Comparison of ENCODE assay signal across 8 cellular contexts in the genomic region with DNA sequence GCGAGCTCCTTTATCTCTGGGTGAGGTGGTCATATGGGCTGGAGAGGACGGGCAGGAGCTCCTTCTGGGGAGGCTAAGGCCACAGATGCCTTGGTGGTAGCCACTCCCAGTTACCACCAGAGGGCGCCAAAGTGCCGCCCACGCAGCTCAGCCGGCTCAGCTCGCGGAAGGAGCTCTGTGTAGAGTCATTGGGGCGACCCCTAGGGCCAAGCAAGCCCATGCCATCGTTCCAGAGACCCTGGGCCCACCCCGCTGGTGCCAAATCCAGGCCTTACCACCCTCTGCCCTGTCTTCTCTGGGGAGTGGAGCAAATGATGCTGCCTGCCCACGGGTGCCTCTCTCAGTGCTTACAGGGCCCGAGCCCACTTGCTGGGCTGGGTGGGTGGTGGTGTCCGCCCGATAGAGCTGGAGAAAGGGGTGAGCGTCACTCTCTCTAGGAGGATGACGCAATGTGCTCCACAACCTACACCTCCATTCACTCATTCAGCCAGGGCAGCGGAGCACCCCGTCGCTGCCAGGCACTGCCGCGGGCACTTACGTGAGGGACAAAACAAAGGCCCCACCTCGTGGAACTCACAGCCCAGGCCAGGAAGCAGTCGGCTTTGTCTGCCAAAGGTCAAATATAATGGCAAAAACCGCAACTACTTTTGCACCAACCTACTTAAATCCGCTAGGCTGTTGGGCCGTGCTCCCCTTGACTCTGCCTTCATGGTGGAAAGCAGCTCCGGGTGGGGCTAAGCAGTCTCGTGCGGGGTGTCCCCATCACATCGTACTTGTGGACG. TPM values are rescaled to one million over a fixed set of nuclear protein-coding genes. Genes with fewer than 3 reads are reported as not detected.
A peak's percentile ranks its signal among the peaks of the same experiment; 100 is the strongest.
DNase-seq lines count a peak whose midpoint lies in the region; ATAC-seq, FAIRE-seq and TF ChIP-seq lines count a peak whose summit lies in the region.

No MANE protein-coding gene starts in this region.

- peaks cover 4% of the 10 kb centered on the region; the same call in 1 of the 2 replicates for H3K23me2 ChIP-seq in H1 (ENCODE audit: low read depth, low read length)

- no peak overlapping the region for H3K23ac ChIP-seq in H1 (ENCODE audit: insufficient read length)

- peaks cover 2% of the 10 kb centered on the region for H3K36me3 Mint-ChIP-seq in mesothelial cell of epicardium

- TF ChIP-seq EP300 in H1 (IDR thresholded peaks at IDR 0.05; ENCODE audit: borderline replicate concordance in 1 of 2, low read depth in 2 of 2, low read length in 2 of 2): no peak

- H2AFZ ChIP-seq in H1 (ENCODE audit: low read length): no peak overlapping the region

- peak overlapping the region; percentile 72 for H4K91ac ChIP-seq in H1 (replicated peaks; ENCODE audit: insufficient read length, low read length)

- H3K27me3 ChIP-seq in H1 (replicated peaks in 1 of 4; ENCODE audit: control insufficient read depth in 3 of 4, extremely low read depth in 1 of 4, insufficient read depth in 3 of 4, low read length in 3 of 4): no peaks in the 10 kb centered on the region

- no peak overlapping the region for H2AK5ac ChIP-seq in H1 (ENCODE audit: low read depth, low read length)

- 0 out of 2 replicates have a peak overlapping the region, but pooled peaks have one; percentile 48 for H2BK20ac ChIP-seq in H1 (ENCODE audit: low read length)

- no peak for TF ChIP-seq POLR2A in H1 (IDR thresholded peaks at IDR 0.05; ENCODE audit: control extremely low read depth in 1 of 2, low read depth in 2 of 2, low read length in 2 of 2)

- H2BK12ac ChIP-seq in H1 (ENCODE audit: low read depth, low read length): peak overlapping the region; percentile 68; the same call in 1 of the 2 replicates

- no peak overlapping the region for H3K14ac ChIP-seq in H1 (ENCODE audit: insufficient read length)

- peak overlapping the region; percentile 62 for H3K18ac ChIP-seq in H1 (ENCODE audit: extremely low read depth, low read length)

- H4K5ac ChIP-seq in H1 (ENCODE audit: insufficient read length, low read depth, low read length): peak overlapping the region; percentile 3

- H4K20me1 ChIP-seq in H1 (replicated peaks in 1 of 2; ENCODE audit: control insufficient read depth in 1 of 2, insufficient read depth in 2 of 2, low read length in 2 of 2): peaks cover 0 to 4% of the 10 kb centered on the region in 2 experiments

- H4K8ac ChIP-seq in H1 (ENCODE audit: extremely low read depth, insufficient read depth, low read length): peak overlapping the region; percentile 62; the same call in 1 of the 2 replicates

- H3K56ac ChIP-seq in H1 (replicated peaks; ENCODE audit: insufficient read length, low read depth, low read length): no peak overlapping the region

- H3K9me3 Mint-ChIP-seq in mesothelial cell of epicardium: no peaks in the 10 kb centered on the region

- peaks cover 21% of the 10 kb centered on the region for H3K27me3 Mint-ChIP-seq in mesothelial cell of epicardium (ENCODE audit: low read depth)

- CTCF ChIA-PET in H1 (lab: Charles Lee; ENCODE audit: partially characterized antibody): interaction anchor here (0.6 to 35.1 kb wide), 101 partner anchors 8 to 640 kb away, joined by 3 to 859 read pairs (median 5); partner anchors contain the start of genes FGFR4 and HK3

- H3K9ac ChIP-seq in H1 (replicated peaks in 1 of 4; ENCODE audit: extremely low read depth in 1 of 4, low read depth in 3 of 4, low read length in 3 of 4): no peak overlapping the region

- no peak overlapping the region for H3K4me3 Mint-ChIP-seq in mesothelial cell of epicardium

- H2BK5ac ChIP-seq in H1 (ENCODE audit: low read depth, low read length): peak overlapping the region; percentile 74; the same call in 1 of the 2 replicates

- H3K27ac Mint-ChIP-seq in mesothelial cell of epicardium: no peak overlapping the region

- DNase-seq in AG08395 (ENCODE audit: low spot score): peak; percentile 91
- DNase-seq in NOMO-1 (lab: John Stamatoyannopoulos, UW; ENCODE audit: unreplicated experiment in 2 of 2): peak; percentile 43 to 65
- peak; percentile 56 to 57 for DNase-seq in activated CD8-positive, alpha-beta memory T cell treated with anti-CD3 and anti-CD28 coated beads for 4 hours (ENCODE audit: low read depth in 2 of 2)
- peak; percentile 80 to 89 for DNase-seq in H1 (ENCODE audit: low read depth in 1 of 2, low spot score in 2 of 2)
- peak; percentile 64 to 81 for DNase-seq in mesothelial cell of epicardium (ENCODE audit: low spot score in 2 of 2, unreplicated experiment in 2 of 2)
- peak; percentile 69 for DNase-seq in stimulated activated CD8-positive, alpha-beta memory T cell treated with anti-CD3 and anti-CD28 coated beads, Interleukin-4, amount 100 ng/mL, for 24 hours (ENCODE audit: low read depth)

- no peaks in the 10 kb centered on the region for H3K9me3 ChIP-seq in H1 (ENCODE audit: insufficient read depth in 2 of 2, low read depth in 1 of 2, low read length in 1 of 2)

- no peak overlapping the region for H3K4me3 ChIP-seq in H1 (ENCODE audit: extremely low read depth in 1 of 4, insufficient read depth in 2 of 4, low read depth in 3 of 4, low read length in 4 of 4)

- H3K36me3 ChIP-seq in H1 (ENCODE audit: control insufficient read depth in 2 of 4, insufficient read depth in 4 of 4, low read length in 3 of 4): no peaks in the 10 kb centered on the region; a peak in 1 of 8 replicates

- TF ChIP-seq CTCF in H1 (IDR thresholded peaks at IDR 0.05; ENCODE audit: control extremely low read depth in 1 of 3, insufficient read depth in 1 of 3, low read depth in 1 of 3, low read length in 3 of 3) (peak in 2 of 3 experiments; percentile 98 to 99; a peak in 3 of 4 replicates), mesothelial cell of epicardium (IDR thresholded peaks at IDR 0.05; ENCODE audit: unreplicated experiment) (peak; percentile 97)

- H3K79me2 ChIP-seq in H1 (ENCODE audit: control insufficient read depth in 1 of 2, insufficient read depth in 2 of 2, low read length in 2 of 2): no peaks in the 10 kb centered on the region

- POLR2A ChIA-PET in H1 (lab: Charles Lee; ENCODE audit: partially characterized antibody): interaction anchor here (0.7 to 2.1 kb wide), 10 partner anchors 8 to 237 kb away, joined by 3 to 9 read pairs (median 4); no protein-coding TSS in a partner anchor

- H2BK15ac ChIP-seq in H1 (ENCODE audit: low read length): peak overlapping the region; percentile 97; the same call in 1 of the 2 replicates

- peak; percentile 100 for TF ChIP-seq RAD21 in H1 (IDR thresholded peaks at IDR 0.05 in 1 of 2, conservative IDR thresholded peaks at IDR 0.05 in 1 of 2; ENCODE audit: low read depth in 2 of 2, low read length in 2 of 2)

- no peak overlapping the region for H3K27ac ChIP-seq in H1 (ENCODE audit: low read depth, low read length)

- ATAC-seq in GM18511 (IDR thresholded peaks at IDR 0.05; ENCODE audit: unreplicated experiment) (peak; percentile 71), HG03457 (IDR thresholded peaks at IDR 0.05; ENCODE audit: unreplicated experiment) (peak; percentile 54)

- no peaks in the 10 kb centered on the region for H3K79me1 ChIP-seq in H1 (ENCODE audit: low read depth, low read length)

- peak; percentile 88 for FAIRE-seq in H1 (lab: Jason Lieb, UNC)

- no peak overlapping the region for H3K4me2 ChIP-seq in H1 (ENCODE audit: insufficient read depth in 1 of 2, low read depth in 2 of 2, low read length in 2 of 2)

- H3K4me1 Mint-ChIP-seq in mesothelial cell of epicardium: no peaks in the 10 kb centered on the region

- peaks cover 0 to 12% (median 8%) of the 10 kb centered on the region in 4 experiments; a peak in 6 of 7 replicates for H3K4me1 ChIP-seq in H1 (replicated peaks in 1 of 4; ENCODE audit: control insufficient read depth in 3 of 4, insufficient read depth in 4 of 4, low read length in 3 of 4)

- 62% methylated on average over 33 of the region's 33 CpGs; no CpG with 5 or more reads in 1 of the 2 experiments for WGBS in H1 (ENCODE audit: extremely low coverage in 1 of 2, insufficient coverage in 1 of 2, insufficient read length in 1 of 2, insufficient replicate concordance in 2 of 2, low coverage in 1 of 2, low lambda C conversion rate in 2 of 2, missing lambda C conversion rate in 1 of 2), 2 experiments

- peak overlapping the region; percentile 13 for H3K4ac ChIP-seq in H1 (replicated peaks; ENCODE audit: insufficient read length, low read depth, low read length)

- no peak overlapping the region for H2BK120ac ChIP-seq in H1 (replicated peaks; ENCODE audit: low read depth, low read length)

RNA-seq across cellular contexts. Expression of gene TSPAN17, which starts 13.8 kb away (rescaled TPM):
- 53.7 and 54.7 TPM in 2 replicates for total RNA-seq in H1 (2021; fragmentation: NEBNext Ultra II Directional; extraction: Animal tissue kit (Norgen Biotek cat#: 25700))
- polyA plus RNA-seq in H1 (2011; rRNA removed): 41.5 and 54.8 TPM in 2 replicates
- polyA plus RNA-seq in H1 (2011; cell fraction: cytosol; rRNA removed): 55.9 TPM
- 75.9 TPM for polyA plus RNA-seq in H1 (2011; cell fraction: nucleus; rRNA removed)
- polyA plus RNA-seq in H1 (2012, experiment 1 of 2): 34.3 to 51.2 TPM (median 49.7 TPM) in 4 replicates
- polyA plus RNA-seq in H1 (2012, experiment 2 of 2): 65.9 TPM
- 29.8 TPM for polyA plus RNA-seq in H1 (2013, experiment 1 of 2)
- polyA plus RNA-seq in H1 (2013, experiment 2 of 2): 33.1 TPM
- polyA minus RNA-seq in H1 (2011; rRNA and poly(A)+ RNA removed): 50.7 and 74.4 TPM in 2 replicates
- 32.1 TPM for polyA minus RNA-seq in H1 (2011; cell fraction: cytosol; rRNA and poly(A)+ RNA removed)
- 29.1 TPM for polyA minus RNA-seq in H1 (2011; cell fraction: nucleus; rRNA and poly(A)+ RNA removed)
- total RNA-seq in mesothelial cell of epicardium: 47.3 to 51.1 TPM (median 47.3 TPM) in 3 replicates

RNA-seq across cellular contexts. Expression of gene EIF4E1B, which starts 30.6 kb away (rescaled TPM):
- total RNA-seq in H1 (2021; fragmentation: NEBNext Ultra II Directional; extraction: Animal tissue kit (Norgen Biotek cat#: 25700)): 0.63 and 0.97 TPM in 2 replicates
- polyA plus RNA-seq in H1 (2011; rRNA removed): 1.3 and 1.9 TPM in 2 replicates
- polyA plus RNA-seq in H1 (2011; cell fraction: cytosol; rRNA removed): 3.3 TPM
- polyA plus RNA-seq in H1 (2011; cell fraction: nucleus; rRNA removed): 4.1 TPM
- 2.1 to 3.5 TPM (median 2.7 TPM) in 4 replicates for polyA plus RNA-seq in H1 (2012, experiment 1 of 2)
- 1.1 TPM for polyA plus RNA-seq in H1 (2012, experiment 2 of 2)
- 0.53 TPM for polyA plus RNA-seq in H1 (2013, experiment 1 of 2)
- polyA plus RNA-seq in H1 (2013, experiment 2 of 2): 0.77 TPM
- 0.54 and 0.80 TPM in 2 replicates for polyA minus RNA-seq in H1 (2011; rRNA and poly(A)+ RNA removed)
- polyA minus RNA-seq in H1 (2011; cell fraction: cytosol; rRNA and poly(A)+ RNA removed): not detected
- polyA minus RNA-seq in H1 (2011; cell fraction: nucleus; rRNA and poly(A)+ RNA removed): 1.00 TPM
- total RNA-seq in mesothelial cell of epicardium: not detected in 3 replicates

RNA-seq across cellular contexts. Expression of gene SNCB, which starts 30.7 kb away (rescaled TPM):
- total RNA-seq in H1 (2021; fragmentation: NEBNext Ultra II Directional; extraction: Animal tissue kit (Norgen Biotek cat#: 25700)): 5.9 and 6.9 TPM in 2 replicates
- polyA plus RNA-seq in H1 (2011; rRNA removed): 4.2 and 8.9 TPM in 2 replicates
- 5.6 TPM for polyA plus RNA-seq in H1 (2011; cell fraction: cytosol; rRNA removed)
- polyA plus RNA-seq in H1 (2011; cell fraction: nucleus; rRNA removed): 4.7 TPM
- polyA plus RNA-seq in H1 (2012, experiment 1 of 2): 4.3 to 7.8 TPM (median 6.9 TPM) in 4 replicates
- 8.0 TPM for polyA plus RNA-seq in H1 (2012, experiment 2 of 2)
- polyA plus RNA-seq in H1 (2013, experiment 1 of 2): 6.2 TPM
- polyA plus RNA-seq in H1 (2013, experiment 2 of 2): 5.8 TPM
- 0.41 and 0.54 TPM in 2 replicates for polyA minus RNA-seq in H1 (2011; rRNA and poly(A)+ RNA removed)
- 3.1 TPM for polyA minus RNA-seq in H1 (2011; cell fraction: cytosol; rRNA and poly(A)+ RNA removed)
- polyA minus RNA-seq in H1 (2011; cell fraction: nucleus; rRNA and poly(A)+ RNA removed): 2.5 TPM
- not detected in 3 replicates for total RNA-seq in mesothelial cell of epicardium

RNA-seq across cellular contexts. Expression of gene GPRIN1, which starts 51.1 kb away (rescaled TPM):
- 12.0 and 12.8 TPM in 2 replicates for total RNA-seq in H1 (2021; fragmentation: NEBNext Ultra II Directional; extraction: Animal tissue kit (Norgen Biotek cat#: 25700))
- polyA plus RNA-seq in H1 (2011; rRNA removed): 3.3 TPM in 2 replicates
- 3.3 TPM for polyA plus RNA-seq in H1 (2011; cell fraction: cytosol; rRNA removed)
- 4.2 TPM for polyA plus RNA-seq in H1 (2011; cell fraction: nucleus; rRNA removed)
- 7.7 to 10.1 TPM (median 8.3 TPM) in 4 replicates for polyA plus RNA-seq in H1 (2012, experiment 1 of 2)
- polyA plus RNA-seq in H1 (2012, experiment 2 of 2): 9.6 TPM
- polyA plus RNA-seq in H1 (2013, experiment 1 of 2): 8.3 TPM
- 8.3 TPM for polyA plus RNA-seq in H1 (2013, experiment 2 of 2)
- 3.9 and 5.1 TPM in 2 replicates for polyA minus RNA-seq in H1 (2011; rRNA and poly(A)+ RNA removed)
- 6.2 TPM for polyA minus RNA-seq in H1 (2011; cell fraction: cytosol; rRNA and poly(A)+ RNA removed)
- polyA minus RNA-seq in H1 (2011; cell fraction: nucleus; rRNA and poly(A)+ RNA removed): 5.3 TPM
- total RNA-seq in mesothelial cell of epicardium: 1.0 to 1.3 TPM (median 1.1 TPM) in 3 replicates
